ENCODE assay signal across 1 cellular context in the genomic region with DNA sequence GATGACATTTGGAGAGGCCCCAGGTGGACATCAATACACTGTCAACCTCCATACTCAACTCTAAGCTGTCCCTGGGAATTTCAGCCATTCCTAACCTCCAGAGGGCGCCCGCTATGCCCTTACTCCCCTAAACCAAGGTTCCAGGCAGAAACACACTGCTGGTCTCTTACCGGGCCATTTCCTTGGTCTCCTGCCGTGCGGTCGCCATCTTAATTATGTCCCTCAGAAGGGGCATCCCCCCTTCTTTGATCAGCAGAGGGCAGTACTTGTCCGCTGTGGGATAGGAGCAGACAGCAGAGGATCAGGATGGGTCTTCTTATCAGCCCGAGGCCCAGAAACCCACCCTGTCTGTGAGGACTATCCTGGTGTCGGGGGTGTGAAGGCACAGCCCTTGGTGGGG.
A peak's percentile ranks its signal among the peaks of the same experiment; 100 is the strongest.
TF ChIP-seq lines count a peak whose summit lies in the region.

No MANE protein-coding gene starts in this region.

TF ChIP-seq in K562, 482 proteins besides CTCF, POLR2A, EP300 and RAD21 (continued from another document and continues in another):
- TF ChIP-seq TOE1 (IDR thresholded peaks at IDR 0.05; ENCODE audit: borderline replicate concordance) (no peak), TOE1 (CRISPR knock-in tag; IDR thresholded peaks at IDR 0.05; ENCODE audit: borderline replicate concordance, low read depth) (no peak), ETV5 (CRISPR knock-in tag; IDR thresholded peaks at IDR 0.05; ENCODE audit: low read depth) (no peak), SAFB2 (IDR thresholded peaks at IDR 0.05; ENCODE audit: borderline replicate concordance, low read depth, low read length, severe bottlenecking) (no peak), SAP30 (IDR thresholded peaks at IDR 0.05; ENCODE audit: borderline replicate concordance, insufficient read depth, low read depth, low read length, poor library complexity, severe bottlenecking) (no peak), RBFOX2 (IDR thresholded peaks at IDR 0.05; ENCODE audit: low read depth, low read length) (no peak), SRSF9 (IDR thresholded peaks at IDR 0.05; ENCODE audit: borderline replicate concordance, low read depth, low read length) (no peak), KDM4B (IDR thresholded peaks at IDR 0.05; ENCODE audit: borderline replicate concordance in 2 of 2, low read depth in 1 of 2) (no peak), PPARD (CRISPR knock-in tag; IDR thresholded peaks at IDR 0.05) (no peak), ZKSCAN3 (CRISPR knock-in tag; IDR thresholded peaks at IDR 0.05) (no peak), KAT7 (CRISPR knock-in tag; IDR thresholded peaks at IDR 0.05; ENCODE audit: borderline replicate concordance) (no peak), PCBP1 (IDR thresholded peaks at IDR 0.05; ENCODE audit: low read depth, low read length, poor library complexity, severe bottlenecking) (no peak), NR3C1 (CRISPR knock-in tag; IDR thresholded peaks at IDR 0.05) (no peak), ZNF197 (CRISPR knock-in tag; IDR thresholded peaks at IDR 0.05; ENCODE audit: low read depth) (no peak), SMC3 (conservative IDR thresholded peaks at IDR 0.05; ENCODE audit: insufficient read depth, low read depth, low read length) (peak; percentile 84), ESRRA (IDR thresholded peaks at IDR 0.05; ENCODE audit: borderline replicate concordance, low read depth) (peak; percentile 70), ELF4 (CRISPR knock-in tag; IDR thresholded peaks at IDR 0.05) (peak; percentile 46; the same call in 1 of the 2 replicates), ADNP (tag; IDR thresholded peaks at IDR 0.05) (no peak), TCF3 (CRISPR knock-in tag; IDR thresholded peaks at IDR 0.05) (no peak; the same call in 1 of the 2 replicates), CBX3 (IDR thresholded peaks at IDR 0.05; ENCODE audit: borderline replicate concordance in 1 of 2, low read length in 2 of 2) (no peak), PTRF (tag; IDR thresholded peaks at IDR 0.05) (no peak), HDAC2 (IDR thresholded peaks at IDR 0.05) (no peak), SIN3B (IDR thresholded peaks at IDR 0.05; ENCODE audit: low read depth) (0 out of 2 replicates have a peak, but pooled peaks have one; percentile 17), SAFB (IDR thresholded peaks at IDR 0.05; ENCODE audit: borderline replicate concordance, low read depth, low read length) (no peak), NR2C1 (IDR thresholded peaks at IDR 0.05) (no peak), NR2C1 (tag; IDR thresholded peaks at IDR 0.05) (0 out of 2 replicates have a peak, but pooled peaks have one; percentile 35)
- TF ChIP-seq, protein P1, sequence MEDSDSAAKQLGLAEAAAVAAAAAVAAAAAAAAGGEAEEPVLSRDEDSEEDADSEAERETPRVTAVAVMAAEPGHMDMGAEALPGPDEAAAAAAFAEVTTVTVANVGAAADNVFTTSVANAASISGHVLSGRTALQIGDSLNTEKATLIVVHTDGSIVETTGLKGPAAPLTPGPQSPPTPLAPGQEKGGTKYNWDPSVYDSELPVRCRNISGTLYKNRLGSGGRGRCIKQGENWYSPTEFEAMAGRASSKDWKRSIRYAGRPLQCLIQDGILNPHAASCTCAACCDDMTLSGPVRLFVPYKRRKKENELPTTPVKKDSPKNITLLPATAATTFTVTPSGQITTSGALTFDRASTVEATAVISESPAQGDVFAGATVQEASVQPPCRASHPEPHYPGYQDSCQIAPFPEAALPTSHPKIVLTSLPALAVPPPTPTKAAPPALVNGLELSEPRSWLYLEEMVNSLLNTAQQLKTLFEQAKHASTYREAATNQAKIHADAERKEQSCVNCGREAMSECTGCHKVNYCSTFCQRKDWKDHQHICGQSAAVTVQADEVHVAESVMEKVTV (CRISPR knock-in tag; IDR thresholded peaks at IDR 0.05): peak; percentile 81
- TF ChIP-seq, protein P2, sequence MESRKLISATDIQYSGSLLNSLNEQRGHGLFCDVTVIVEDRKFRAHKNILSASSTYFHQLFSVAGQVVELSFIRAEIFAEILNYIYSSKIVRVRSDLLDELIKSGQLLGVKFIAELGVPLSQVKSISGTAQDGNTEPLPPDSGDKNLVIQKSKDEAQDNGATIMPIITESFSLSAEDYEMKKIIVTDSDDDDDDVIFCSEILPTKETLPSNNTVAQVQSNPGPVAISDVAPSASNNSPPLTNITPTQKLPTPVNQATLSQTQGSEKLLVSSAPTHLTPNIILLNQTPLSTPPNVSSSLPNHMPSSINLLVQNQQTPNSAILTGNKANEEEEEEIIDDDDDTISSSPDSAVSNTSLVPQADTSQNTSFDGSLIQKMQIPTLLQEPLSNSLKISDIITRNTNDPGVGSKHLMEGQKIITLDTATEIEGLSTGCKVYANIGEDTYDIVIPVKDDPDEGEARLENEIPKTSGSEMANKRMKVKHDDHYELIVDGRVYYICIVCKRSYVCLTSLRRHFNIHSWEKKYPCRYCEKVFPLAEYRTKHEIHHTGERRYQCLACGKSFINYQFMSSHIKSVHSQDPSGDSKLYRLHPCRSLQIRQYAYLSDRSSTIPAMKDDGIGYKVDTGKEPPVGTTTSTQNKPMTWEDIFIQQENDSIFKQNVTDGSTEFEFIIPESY (CRISPR knock-in tag; IDR thresholded peaks at IDR 0.05): peak; percentile 82
- TF ChIP-seq, protein P3, sequence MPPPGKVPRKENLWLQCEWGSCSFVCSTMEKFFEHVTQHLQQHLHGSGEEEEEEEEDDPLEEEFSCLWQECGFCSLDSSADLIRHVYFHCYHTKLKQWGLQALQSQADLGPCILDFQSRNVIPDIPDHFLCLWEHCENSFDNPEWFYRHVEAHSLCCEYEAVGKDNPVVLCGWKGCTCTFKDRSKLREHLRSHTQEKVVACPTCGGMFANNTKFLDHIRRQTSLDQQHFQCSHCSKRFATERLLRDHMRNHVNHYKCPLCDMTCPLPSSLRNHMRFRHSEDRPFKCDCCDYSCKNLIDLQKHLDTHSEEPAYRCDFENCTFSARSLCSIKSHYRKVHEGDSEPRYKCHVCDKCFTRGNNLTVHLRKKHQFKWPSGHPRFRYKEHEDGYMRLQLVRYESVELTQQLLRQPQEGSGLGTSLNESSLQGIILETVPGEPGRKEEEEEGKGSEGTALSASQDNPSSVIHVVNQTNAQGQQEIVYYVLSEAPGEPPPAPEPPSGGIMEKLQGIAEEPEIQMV (tag; conservative IDR thresholded peaks at IDR 0.05; ENCODE audit: low read depth): no peak
- TF ChIP-seq, protein P4, sequence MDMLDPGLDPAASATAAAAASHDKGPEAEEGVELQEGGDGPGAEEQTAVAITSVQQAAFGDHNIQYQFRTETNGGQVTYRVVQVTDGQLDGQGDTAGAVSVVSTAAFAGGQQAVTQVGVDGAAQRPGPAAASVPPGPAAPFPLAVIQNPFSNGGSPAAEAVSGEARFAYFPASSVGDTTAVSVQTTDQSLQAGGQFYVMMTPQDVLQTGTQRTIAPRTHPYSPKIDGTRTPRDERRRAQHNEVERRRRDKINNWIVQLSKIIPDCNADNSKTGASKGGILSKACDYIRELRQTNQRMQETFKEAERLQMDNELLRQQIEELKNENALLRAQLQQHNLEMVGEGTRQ (CRISPR knock-in tag; IDR thresholded peaks at IDR 0.05): no peak
- TF ChIP-seq, protein P5, sequence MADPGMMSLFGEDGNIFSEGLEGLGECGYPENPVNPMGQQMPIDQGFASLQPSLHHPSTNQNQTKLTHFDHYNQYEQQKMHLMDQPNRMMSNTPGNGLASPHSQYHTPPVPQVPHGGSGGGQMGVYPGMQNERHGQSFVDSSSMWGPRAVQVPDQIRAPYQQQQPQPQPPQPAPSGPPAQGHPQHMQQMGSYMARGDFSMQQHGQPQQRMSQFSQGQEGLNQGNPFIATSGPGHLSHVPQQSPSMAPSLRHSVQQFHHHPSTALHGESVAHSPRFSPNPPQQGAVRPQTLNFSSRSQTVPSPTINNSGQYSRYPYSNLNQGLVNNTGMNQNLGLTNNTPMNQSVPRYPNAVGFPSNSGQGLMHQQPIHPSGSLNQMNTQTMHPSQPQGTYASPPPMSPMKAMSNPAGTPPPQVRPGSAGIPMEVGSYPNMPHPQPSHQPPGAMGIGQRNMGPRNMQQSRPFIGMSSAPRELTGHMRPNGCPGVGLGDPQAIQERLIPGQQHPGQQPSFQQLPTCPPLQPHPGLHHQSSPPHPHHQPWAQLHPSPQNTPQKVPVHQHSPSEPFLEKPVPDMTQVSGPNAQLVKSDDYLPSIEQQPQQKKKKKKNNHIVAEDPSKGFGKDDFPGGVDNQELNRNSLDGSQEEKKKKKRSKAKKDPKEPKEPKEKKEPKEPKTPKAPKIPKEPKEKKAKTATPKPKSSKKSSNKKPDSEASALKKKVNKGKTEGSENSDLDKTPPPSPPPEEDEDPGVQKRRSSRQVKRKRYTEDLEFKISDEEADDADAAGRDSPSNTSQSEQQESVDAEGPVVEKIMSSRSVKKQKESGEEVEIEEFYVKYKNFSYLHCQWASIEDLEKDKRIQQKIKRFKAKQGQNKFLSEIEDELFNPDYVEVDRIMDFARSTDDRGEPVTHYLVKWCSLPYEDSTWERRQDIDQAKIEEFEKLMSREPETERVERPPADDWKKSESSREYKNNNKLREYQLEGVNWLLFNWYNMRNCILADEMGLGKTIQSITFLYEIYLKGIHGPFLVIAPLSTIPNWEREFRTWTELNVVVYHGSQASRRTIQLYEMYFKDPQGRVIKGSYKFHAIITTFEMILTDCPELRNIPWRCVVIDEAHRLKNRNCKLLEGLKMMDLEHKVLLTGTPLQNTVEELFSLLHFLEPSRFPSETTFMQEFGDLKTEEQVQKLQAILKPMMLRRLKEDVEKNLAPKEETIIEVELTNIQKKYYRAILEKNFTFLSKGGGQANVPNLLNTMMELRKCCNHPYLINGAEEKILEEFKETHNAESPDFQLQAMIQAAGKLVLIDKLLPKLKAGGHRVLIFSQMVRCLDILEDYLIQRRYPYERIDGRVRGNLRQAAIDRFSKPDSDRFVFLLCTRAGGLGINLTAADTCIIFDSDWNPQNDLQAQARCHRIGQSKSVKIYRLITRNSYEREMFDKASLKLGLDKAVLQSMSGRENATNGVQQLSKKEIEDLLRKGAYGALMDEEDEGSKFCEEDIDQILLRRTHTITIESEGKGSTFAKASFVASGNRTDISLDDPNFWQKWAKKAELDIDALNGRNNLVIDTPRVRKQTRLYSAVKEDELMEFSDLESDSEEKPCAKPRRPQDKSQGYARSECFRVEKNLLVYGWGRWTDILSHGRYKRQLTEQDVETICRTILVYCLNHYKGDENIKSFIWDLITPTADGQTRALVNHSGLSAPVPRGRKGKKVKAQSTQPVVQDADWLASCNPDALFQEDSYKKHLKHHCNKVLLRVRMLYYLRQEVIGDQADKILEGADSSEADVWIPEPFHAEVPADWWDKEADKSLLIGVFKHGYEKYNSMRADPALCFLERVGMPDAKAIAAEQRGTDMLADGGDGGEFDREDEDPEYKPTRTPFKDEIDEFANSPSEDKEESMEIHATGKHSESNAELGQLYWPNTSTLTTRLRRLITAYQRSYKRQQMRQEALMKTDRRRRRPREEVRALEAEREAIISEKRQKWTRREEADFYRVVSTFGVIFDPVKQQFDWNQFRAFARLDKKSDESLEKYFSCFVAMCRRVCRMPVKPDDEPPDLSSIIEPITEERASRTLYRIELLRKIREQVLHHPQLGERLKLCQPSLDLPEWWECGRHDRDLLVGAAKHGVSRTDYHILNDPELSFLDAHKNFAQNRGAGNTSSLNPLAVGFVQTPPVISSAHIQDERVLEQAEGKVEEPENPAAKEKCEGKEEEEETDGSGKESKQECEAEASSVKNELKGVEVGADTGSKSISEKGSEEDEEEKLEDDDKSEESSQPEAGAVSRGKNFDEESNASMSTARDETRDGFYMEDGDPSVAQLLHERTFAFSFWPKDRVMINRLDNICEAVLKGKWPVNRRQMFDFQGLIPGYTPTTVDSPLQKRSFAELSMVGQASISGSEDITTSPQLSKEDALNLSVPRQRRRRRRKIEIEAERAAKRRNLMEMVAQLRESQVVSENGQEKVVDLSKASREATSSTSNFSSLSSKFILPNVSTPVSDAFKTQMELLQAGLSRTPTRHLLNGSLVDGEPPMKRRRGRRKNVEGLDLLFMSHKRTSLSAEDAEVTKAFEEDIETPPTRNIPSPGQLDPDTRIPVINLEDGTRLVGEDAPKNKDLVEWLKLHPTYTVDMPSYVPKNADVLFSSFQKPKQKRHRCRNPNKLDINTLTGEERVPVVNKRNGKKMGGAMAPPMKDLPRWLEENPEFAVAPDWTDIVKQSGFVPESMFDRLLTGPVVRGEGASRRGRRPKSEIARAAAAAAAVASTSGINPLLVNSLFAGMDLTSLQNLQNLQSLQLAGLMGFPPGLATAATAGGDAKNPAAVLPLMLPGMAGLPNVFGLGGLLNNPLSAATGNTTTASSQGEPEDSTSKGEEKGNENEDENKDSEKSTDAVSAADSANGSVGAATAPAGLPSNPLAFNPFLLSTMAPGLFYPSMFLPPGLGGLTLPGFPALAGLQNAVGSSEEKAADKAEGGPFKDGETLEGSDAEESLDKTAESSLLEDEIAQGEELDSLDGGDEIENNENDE (IDR thresholded peaks at IDR 0.05; ENCODE audit: low read depth, low read length): no peak
- TF ChIP-seq, protein P6, sequence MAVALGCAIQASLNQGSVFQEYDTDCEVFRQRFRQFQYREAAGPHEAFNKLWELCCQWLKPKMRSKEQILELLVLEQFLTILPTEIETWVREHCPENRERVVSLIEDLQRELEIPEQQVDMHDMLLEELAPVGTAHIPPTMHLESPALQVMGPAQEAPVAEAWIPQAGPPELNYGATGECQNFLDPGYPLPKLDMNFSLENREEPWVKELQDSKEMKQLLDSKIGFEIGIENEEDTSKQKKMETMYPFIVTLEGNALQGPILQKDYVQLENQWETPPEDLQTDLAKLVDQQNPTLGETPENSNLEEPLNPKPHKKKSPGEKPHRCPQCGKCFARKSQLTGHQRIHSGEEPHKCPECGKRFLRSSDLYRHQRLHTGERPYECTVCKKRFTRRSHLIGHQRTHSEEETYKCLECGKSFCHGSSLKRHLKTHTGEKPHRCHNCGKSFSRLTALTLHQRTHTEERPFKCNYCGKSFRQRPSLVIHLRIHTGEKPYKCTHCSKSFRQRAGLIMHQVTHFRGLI (CRISPR knock-in tag; IDR thresholded peaks at IDR 0.05): no peak
- TF ChIP-seq, protein P7, sequence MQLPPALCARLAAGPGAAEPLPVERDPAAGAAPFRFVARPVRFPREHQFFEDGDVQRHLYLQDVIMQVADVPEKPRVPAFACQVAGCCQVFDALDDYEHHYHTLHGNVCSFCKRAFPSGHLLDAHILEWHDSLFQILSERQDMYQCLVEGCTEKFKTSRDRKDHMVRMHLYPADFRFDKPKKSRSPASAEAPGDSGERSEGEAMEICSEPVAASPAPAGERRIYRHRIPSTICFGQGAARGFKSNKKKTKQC (CRISPR knock-in tag; IDR thresholded peaks at IDR 0.05): 0 out of 2 replicates have a peak, but pooled peaks have one; percentile 33
- TF ChIP-seq, protein P8, sequence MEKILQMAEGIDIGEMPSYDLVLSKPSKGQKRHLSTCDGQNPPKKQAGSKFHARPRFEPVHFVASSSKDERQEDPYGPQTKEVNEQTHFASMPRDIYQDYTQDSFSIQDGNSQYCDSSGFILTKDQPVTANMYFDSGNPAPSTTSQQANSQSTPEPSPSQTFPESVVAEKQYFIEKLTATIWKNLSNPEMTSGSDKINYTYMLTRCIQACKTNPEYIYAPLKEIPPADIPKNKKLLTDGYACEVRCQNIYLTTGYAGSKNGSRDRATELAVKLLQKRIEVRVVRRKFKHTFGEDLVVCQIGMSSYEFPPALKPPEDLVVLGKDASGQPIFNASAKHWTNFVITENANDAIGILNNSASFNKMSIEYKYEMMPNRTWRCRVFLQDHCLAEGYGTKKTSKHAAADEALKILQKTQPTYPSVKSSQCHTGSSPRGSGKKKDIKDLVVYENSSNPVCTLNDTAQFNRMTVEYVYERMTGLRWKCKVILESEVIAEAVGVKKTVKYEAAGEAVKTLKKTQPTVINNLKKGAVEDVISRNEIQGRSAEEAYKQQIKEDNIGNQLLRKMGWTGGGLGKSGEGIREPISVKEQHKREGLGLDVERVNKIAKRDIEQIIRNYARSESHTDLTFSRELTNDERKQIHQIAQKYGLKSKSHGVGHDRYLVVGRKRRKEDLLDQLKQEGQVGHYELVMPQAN (IDR thresholded peaks at IDR 0.05; ENCODE audit: borderline replicate concordance): no peak
